In the genomic region with DNA sequence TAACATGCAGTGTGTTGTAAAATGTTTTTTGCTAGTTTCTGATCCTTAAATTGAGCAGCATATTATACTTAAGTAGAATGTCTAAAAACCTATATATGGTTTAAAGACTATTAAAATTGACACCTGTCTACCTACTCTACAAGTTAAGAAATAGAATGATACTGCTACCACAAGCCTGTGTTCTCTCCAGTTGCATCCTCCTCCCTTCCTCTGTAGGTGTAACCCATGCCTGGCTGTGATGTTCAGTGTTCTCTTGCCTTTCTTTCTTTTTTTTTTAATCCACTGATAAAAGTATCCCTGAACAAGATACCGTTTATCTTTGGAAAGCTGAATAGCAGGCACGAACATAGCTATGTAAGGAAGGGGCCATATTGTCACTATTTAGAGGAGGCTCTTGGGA, we compare ENCODE assay signal across 27 cellular contexts.
"Had no signal": no experiment of that assay in that cellular context is flagged by ENCODE, and none has a peak within 500 bp of the region (broad histone marks: within the 10 kb centered on the region; RNA-seq: fewer than 3 reads in every experiment).

No MANE protein-coding gene starts in this region.

- H3K9me3 ChIP-seq: body of pancreas, left lung, pancreas, sigmoid colon, thyroid gland, upper lobe of right lung had no signal

- H3K27me3 Mint-ChIP-seq: activated CD4-positive, alpha-beta memory T cell treated with anti-CD3 and anti-CD28 coated beads for 36 hours; activated CD4-positive, alpha-beta T cell treated with anti-CD3 and anti-CD28 coated beads, Interleukin-2, amount 10 ng/mL, durations not matched to agents 24 days and 14 days; activated naive CD8-positive, alpha-beta T cell treated with anti-CD3 and anti-CD28 coated beads for 36 hours; stimulated activated memory B cell treated with anti-CD40 and anti-IgM and Interleukin-4, amounts not matched to agents 10 μg/mL and 1 μg/mL and 100 μg/mL, for 72 hours had no signal

- H3K27ac Mint-ChIP-seq: activated CD4-positive, alpha-beta memory T cell treated with anti-CD3 and anti-CD28 coated beads for 36 hours; activated CD4-positive, alpha-beta T cell treated with anti-CD3 and anti-CD28 coated beads, Interleukin-2, amount 10 ng/mL, durations not matched to agents 24 days and 14 days; activated naive CD4-positive, alpha-beta T cell treated with anti-CD3 and anti-CD28 coated beads for 36 hours; activated naive CD8-positive, alpha-beta T cell treated with anti-CD3 and anti-CD28 coated beads for 36 hours; activated T-helper 1 cell treated with anti-CD3 and anti-CD28 coated beads, Interleukin-12 subunit alpha, Interleukin-12 subunit beta, Interleukin-2, Interleukin-4 antibody, amounts not matched to agents 30 ng/mL and 10 ng/mL and 1 ng/mL, durations not matched to agents 14 hours and 24 hours and 36 hours; stimulated activated memory B cell treated with anti-CD40 and anti-IgM and Interleukin-4, amounts not matched to agents 10 μg/mL and 1 μg/mL and 100 μg/mL, for 72 hours had no signal

- DNase-seq: activated CD4-positive, alpha-beta memory T cell treated with anti-CD3 and anti-CD28 coated beads for 36 hours; activated CD4-positive, alpha-beta T cell treated with anti-CD3 and anti-CD28 coated beads, Interleukin-2, amount 10 ng/mL, durations not matched to agents 24 days and 14 days; activated CD4-positive, CD25-positive, alpha-beta regulatory T cell treated with anti-CD3 and anti-CD28 coated beads, Interleukin-2, amount 50 U/mL, for 72 hours; activated CD8-positive, alpha-beta memory T cell treated with anti-CD3 and anti-CD28 coated beads, Interleukin-2, amount 50 U/mL, for 4 hours; activated effector memory CD4-positive, alpha-beta T cell treated with anti-CD3 and anti-CD28 coated beads, Interleukin-2, amount 50 U/mL, for 16 hours; activated naive CD4-positive, alpha-beta T cell treated with anti-CD3 and anti-CD28 coated beads for 36 hours; activated naive CD8-positive, alpha-beta T cell treated with anti-CD3 and anti-CD28 coated beads for 36 hours; activated T-cell treated with anti-CD3 and anti-CD28 coated beads, Interleukin-2, amount 50 U/mL, for 1 hour; adrenal gland; aorta; body of pancreas; foreskin keratinocyte; left lung; nucleus accumbens; pancreas; psoas muscle; sigmoid colon; stimulated activated CD4-positive, alpha-beta T cell treated with anti-CD3 and anti-CD28 coated beads, Interleukin-1b, Interleukin-23, amount 100 ng/mL, for 48 hours; stimulated activated CD4-positive, alpha-beta T cell treated with anti-CD3 and anti-CD28 coated beads, Interleukin-4, amount 100 ng/mL, for 4 hours; stimulated activated CD8-positive, alpha-beta memory T cell treated with anti-CD3 and anti-CD28 coated beads, Interleukin-4, amount 100 ng/mL, for 48 hours; T-helper 2 cell; thyroid gland; upper lobe of right lung had no signal

- H3K4me3 Mint-ChIP-seq: activated CD4-positive, alpha-beta memory T cell treated with anti-CD3 and anti-CD28 coated beads for 36 hours; activated CD4-positive, alpha-beta T cell treated with anti-CD3 and anti-CD28 coated beads, Interleukin-2, amount 10 ng/mL, durations not matched to agents 24 days and 14 days; activated naive CD4-positive, alpha-beta T cell treated with anti-CD3 and anti-CD28 coated beads for 36 hours; activated naive CD8-positive, alpha-beta T cell treated with anti-CD3 and anti-CD28 coated beads for 36 hours; activated T-helper 1 cell treated with anti-CD3 and anti-CD28 coated beads, Interleukin-12 subunit alpha, Interleukin-12 subunit beta, Interleukin-2, Interleukin-4 antibody, amounts not matched to agents 30 ng/mL and 10 ng/mL and 1 ng/mL, durations not matched to agents 14 hours and 24 hours and 36 hours; stimulated activated memory B cell treated with anti-CD40 and anti-IgM and Interleukin-4, amounts not matched to agents 10 μg/mL and 1 μg/mL and 100 μg/mL, for 72 hours had no signal

- H3K36me3 ChIP-seq: adrenal gland, esophagus muscularis mucosa, left lung, pancreas, sigmoid colon, thyroid gland, upper lobe of right lung had no signal

- ATAC-seq: body of pancreas; foreskin keratinocyte; left lung; psoas muscle; stimulated activated memory B cell treated with anti-CD40 and anti-IgM and Interleukin-4, amounts not matched to agents 10 μg/mL and 1 μg/mL and 100 μg/mL, for 72 hours; upper lobe of right lung had no signal

- H3K4me3 ChIP-seq: adrenal gland, body of pancreas, esophagus muscularis mucosa, left lung, pancreas, psoas muscle, sigmoid colon, stomach, thyroid gland, upper lobe of right lung had no signal

- H3K27me3 ChIP-seq: adrenal gland, body of pancreas, esophagus muscularis mucosa, foreskin keratinocyte, left lung, pancreas, sigmoid colon, stomach, thyroid gland, upper lobe of right lung had no signal

- H3K4me1 ChIP-seq: left lung, sigmoid colon, upper lobe of right lung had no signal

- H3K27ac ChIP-seq: adrenal gland, body of pancreas, esophagus muscularis mucosa, foreskin keratinocyte, left lung, pancreas, psoas muscle, sigmoid colon, thyroid gland, upper lobe of right lung had no signal
